ENCODE assay signal across 13 cellular contexts in genomic region chr6:148693882-148694484, GRCh38. TPM values are rescaled to one million over a fixed set of nuclear protein-coding genes. Genes with fewer than 3 reads are reported as not detected.
DNase-seq lines count a peak whose midpoint lies in the region; ATAC-seq, FAIRE-seq and TF ChIP-seq lines count a peak whose summit lies in the region.
"Had no signal": no experiment of that assay in that cellular context is flagged by ENCODE, and none has a peak within 500 bp of the region (broad histone marks: within the 10 kb centered on the region; RNA-seq: fewer than 3 reads in every experiment).

No MANE protein-coding gene starts in this region.

- H3K36me3 Mint-ChIP-seq in activated CD4-positive, alpha-beta T cell treated with anti-CD3 and anti-CD28 coated beads, Interleukin-2, amount 10 ng/mL, durations not matched to agents 7 days and 5 days (ENCODE audit: low read depth) = no peaks in the 10 kb centered on the region

- peak; percentile 79 for ATAC-seq in GM21619 (IDR thresholded peaks at IDR 0.05; ENCODE audit: unreplicated experiment)
- ATAC-seq: stimulated activated naive CD8-positive, alpha-beta T cell treated with anti-CD3 and anti-CD28 coated beads, Interleukin-15, Interleukin-2, amounts not matched to agents 100 U/mL and 50 U/mL, for 24 hours had no signal

- H3K27me3 Mint-ChIP-seq in activated CD4-positive, alpha-beta T cell treated with anti-CD3 and anti-CD28 coated beads, Interleukin-2, amount 10 ng/mL, durations not matched to agents 7 days and 5 days = no peaks in the 10 kb centered on the region

- no peaks in the 10 kb centered on the region for H3K4me1 Mint-ChIP-seq in activated CD4-positive, alpha-beta T cell treated with anti-CD3 and anti-CD28 coated beads, Interleukin-2, amount 10 ng/mL, durations not matched to agents 7 days and 5 days

- CTCF ChIA-PET in activated CD4-positive, alpha-beta T cell treated with anti-CD3 and anti-CD28 coated beads, Interleukin-2, amount 10 ng/mL, durations not matched to agents 7 days and 5 days (lab: Charles Lee) = interaction anchor here (0.6 kb wide), 2 partner anchors 13 to 1079 kb away, joined by 3 to 4 read pairs; no protein-coding TSS in a partner anchor

- POLR2A ChIA-PET in activated CD4-positive, alpha-beta T cell treated with anti-CD3 and anti-CD28 coated beads, Interleukin-2, amount 10 ng/mL, durations not matched to agents 7 days and 5 days (lab: Charles Lee) = no interaction called here

- no peak for DNase-seq in GM12892 (ENCODE audit: insufficient read length)
- DNase-seq in KBM-7 = peak; percentile 74
- peak; percentile 62 for DNase-seq in kidney glomerular epithelial cell (lab: John Stamatoyannopoulos, UW)
- DNase-seq in activated CD4-positive, CD25-positive, alpha-beta regulatory T cell (lab: John Stamatoyannopoulos, UW) = no peak
- no peak for DNase-seq in NCI-H510A (lab: John Stamatoyannopoulos, UW)
- DNase-seq in Ammon's horn (ENCODE audit: low spot score) = no peak
- no peak for DNase-seq in activated CD4-positive, alpha-beta T cell treated with anti-CD3 and anti-CD28 coated beads, Interleukin-2, amount 10 ng/mL, durations not matched to agents 7 days and 5 days
- DNase-seq: activated CD8-positive, alpha-beta memory T cell treated with anti-CD3 and anti-CD28 coated beads, Interleukin-2, amount 50 U/mL, for 48 hours; COR-L47; midbrain; stimulated activated naive CD8-positive, alpha-beta T cell treated with anti-CD3 and anti-CD28 coated beads, Interleukin-15, Interleukin-2, amounts not matched to agents 100 U/mL and 50 U/mL, for 24 hours; T-helper 1 cell had no signal

- FAIRE-seq in GM12892 (lab: Jason Lieb, UNC) = peak; percentile 36

- H3K4me3 Mint-ChIP-seq in activated CD4-positive, alpha-beta T cell treated with anti-CD3 and anti-CD28 coated beads, Interleukin-2, amount 10 ng/mL, durations not matched to agents 7 days and 5 days = no peak overlapping the region

- TF ChIP-seq POLR2A in GM12892 (IDR thresholded peaks at IDR 0.05; ENCODE audit: low read depth, low read length) = no peak

- in situ Hi-C loops in KBM-7 (cut with MboI; ENCODE audit: low pct_unique_long_range_greater_than_20kb, low sequenced_read_pairs) = no loop called here

- no peaks in the 10 kb centered on the region for H3K9me3 Mint-ChIP-seq in activated CD4-positive, alpha-beta T cell treated with anti-CD3 and anti-CD28 coated beads, Interleukin-2, amount 10 ng/mL, durations not matched to agents 7 days and 5 days

- H3K27ac Mint-ChIP-seq in activated CD4-positive, alpha-beta T cell treated with anti-CD3 and anti-CD28 coated beads, Interleukin-2, amount 10 ng/mL, durations not matched to agents 7 days and 5 days = no peak overlapping the region

RNA-seq across cellular contexts. Expression of gene UST, which starts 52.8 kb away (rescaled TPM):
- 4.7 TPM for polyA plus RNA-seq in GM12892 (2012; ENCODE audit: missing spikeins)
- total RNA-seq in activated CD4-positive, alpha-beta T cell treated with anti-CD3 and anti-CD28 coated beads, Interleukin-2, amount 10 ng/mL, durations not matched to agents 7 days and 5 days = under 1 TPM; 0.29 to 0.50 TPM

Comparison
In these comparisons a context has a peak if more than half of its experiments do, and no peak if none do; other contexts are left out.
1. DNase-seq: peak in KBM-7 (single experiment) and kidney glomerular epithelial cell (single experiment); none in GM12892 (single experiment), activated CD4-positive, CD25-positive, alpha-beta regulatory T cell (0 of 4), NCI-H510A (single experiment), Ammon's horn (single experiment) and activated CD4-positive, alpha-beta T cell treated with anti-CD3 and anti-CD28 coated beads, Interleukin-2, amount 10 ng/mL, durations not matched to agents 7 days and 5 days (single experiment).